ENCODE assay signal across 13 cellular contexts in the genomic region with DNA sequence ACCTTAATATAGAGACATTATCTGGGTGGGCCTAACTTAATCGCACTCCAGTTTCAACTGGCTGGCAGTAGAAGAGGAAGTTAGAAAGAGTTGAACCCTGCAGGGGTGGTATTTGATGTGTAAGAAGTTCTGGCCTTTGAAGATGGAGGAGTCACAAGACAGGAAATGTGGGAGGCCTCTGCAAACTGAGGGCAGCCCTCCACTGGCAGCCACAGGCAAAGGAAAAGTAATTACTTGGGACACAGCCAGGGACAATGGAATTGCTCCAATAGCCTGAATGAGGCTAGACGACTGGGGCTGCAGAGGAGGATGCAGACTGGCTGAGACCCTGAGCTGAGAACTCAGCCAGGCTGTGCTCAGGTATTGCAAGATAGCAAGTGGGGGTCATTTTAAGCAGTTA.
DNase-seq lines count a peak whose midpoint lies in the region; ATAC-seq, FAIRE-seq and TF ChIP-seq lines count a peak whose summit lies in the region.
"Had no signal": no experiment of that assay in that cellular context is flagged by ENCODE, and none has a peak within 500 bp of the region (broad histone marks: within the 10 kb centered on the region; RNA-seq: fewer than 3 reads in every experiment).

No MANE protein-coding gene starts in this region.

- H3K4me1 Mint-ChIP-seq in astrocyte (ENCODE audit: low read depth, unreplicated experiment): peaks cover 7% of the 10 kb centered on the region

- no peak overlapping the region for H3K27ac ChIP-seq in astrocyte (ENCODE audit: low read depth, low read length)
- H3K27ac ChIP-seq: thoracic aorta, VCaP had no signal

- no peaks in the 10 kb centered on the region for H3K36me3 Mint-ChIP-seq in astrocyte (ENCODE audit: low read depth, unreplicated experiment)

- no peak overlapping the region for H3K4me3 ChIP-seq in MG63
- H3K4me3 ChIP-seq in astrocyte (ENCODE audit: insufficient read depth, low read depth, low read length): no peak overlapping the region
- H3K4me3 ChIP-seq: thoracic aorta had no signal

- H3K27ac Mint-ChIP-seq in astrocyte (ENCODE audit: unreplicated experiment): peak overlapping the region; percentile 37
- H3K27ac Mint-ChIP-seq: effector memory CD8-positive, alpha-beta T cell had no signal

- no peaks in the 10 kb centered on the region for H3K79me2 ChIP-seq in astrocyte (ENCODE audit: insufficient read depth, low read length)

- no peak overlapping the region for H3K4me3 Mint-ChIP-seq in astrocyte (ENCODE audit: unreplicated experiment)
- H3K4me3 Mint-ChIP-seq: effector memory CD8-positive, alpha-beta T cell had no signal

- H3K4me2 ChIP-seq in astrocyte (ENCODE audit: low read length): peak overlapping the region; percentile 34

- H3K9me3 ChIP-seq in MG63: no peaks in the 10 kb centered on the region
- no peaks in the 10 kb centered on the region for H3K9me3 ChIP-seq in astrocyte (ENCODE audit: insufficient read depth, low read depth, low read length)
- H3K9me3 ChIP-seq: thoracic aorta had no signal

- H2AFZ ChIP-seq in astrocyte (ENCODE audit: low read depth, low read length): no peak overlapping the region

- H3K9me3 Mint-ChIP-seq in astrocyte (ENCODE audit: unreplicated experiment): no peaks in the 10 kb centered on the region

- H3K36me3 ChIP-seq in MG63 (no peaks in the 10 kb centered on the region), astrocyte (ENCODE audit: insufficient read depth, low read length) (no peaks in the 10 kb centered on the region)
- H3K36me3 ChIP-seq: thoracic aorta had no signal

- no peak for ATAC-seq in HG03469 (IDR thresholded peaks at IDR 0.05; ENCODE audit: unreplicated experiment)
- ATAC-seq in HG02938 (IDR thresholded peaks at IDR 0.05; ENCODE audit: unreplicated experiment): no peak
- ATAC-seq in GM19035 (IDR thresholded peaks at IDR 0.05; ENCODE audit: unreplicated experiment): no peak
- ATAC-seq: effector memory CD8-positive, alpha-beta T cell had no signal

- no peak for FAIRE-seq in astrocyte (lab: Jason Lieb, UNC)

- no peak overlapping the region for H3K9ac ChIP-seq in astrocyte (ENCODE audit: low read length)

- no peak for TF ChIP-seq CTCF in astrocyte (IDR thresholded peaks at IDR 0.05; ENCODE audit: insufficient read depth, low read depth, low read length)

- no peaks in the 10 kb centered on the region for H3K27me3 ChIP-seq in MG63
- H3K27me3 ChIP-seq in astrocyte (ENCODE audit: insufficient read depth, low read length): no peaks in the 10 kb centered on the region

- peaks cover 2% of the 10 kb centered on the region for H3K27me3 Mint-ChIP-seq in astrocyte (ENCODE audit: low read depth, unreplicated experiment)
- H3K27me3 Mint-ChIP-seq: effector memory CD8-positive, alpha-beta T cell had no signal

- no peaks in the 10 kb centered on the region for H3K4me1 ChIP-seq in astrocyte (ENCODE audit: insufficient read depth, low read length)

- peak; percentile 63 for DNase-seq in COLO829 (ENCODE audit: low spot score)
- peak; percentile 59 for DNase-seq in MG63
- DNase-seq in astrocyte (ENCODE audit: low read depth): peak; percentile 58
- peak; percentile 82 for DNase-seq in iris pigment epithelial cell (ENCODE audit: low read depth)
- DNase-seq in activated T-cell treated with anti-CD3 and anti-CD28 coated beads for 4 hours: no peak
- DNase-seq: activated effector memory CD4-positive, alpha-beta T cell treated with anti-CD3 and anti-CD28 coated beads, Interleukin-2, amount 50 U/mL, for 16 hours; effector memory CD8-positive, alpha-beta T cell; stimulated activated CD4-positive, alpha-beta T cell treated with anti-CD3 and anti-CD28 coated beads, Interleukin-4, amount 100 ng/mL, for 4 hours had no signal

- no peaks in the 10 kb centered on the region for H4K20me1 ChIP-seq in astrocyte (ENCODE audit: insufficient read depth, low read length)
